In the genomic region with DNA sequence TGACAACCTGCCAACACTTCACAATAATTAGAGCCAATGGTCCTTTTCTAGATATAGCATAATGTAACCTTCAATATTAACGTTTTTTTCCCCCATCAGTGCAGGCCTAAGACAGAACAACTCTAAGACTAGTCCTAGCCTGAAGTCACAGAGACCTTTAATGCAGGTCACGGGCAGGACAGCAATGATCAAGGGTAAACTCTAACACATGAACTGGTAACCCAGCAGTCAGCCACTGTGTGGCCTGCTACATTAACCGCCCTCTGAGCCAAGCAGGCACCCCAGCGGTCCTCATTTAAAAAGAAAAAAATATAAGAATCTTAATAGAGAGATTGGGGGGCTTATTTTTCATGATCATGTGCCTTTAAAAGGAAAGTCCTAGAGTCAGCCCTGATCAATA, we compare ENCODE assay signal across 14 cellular contexts.
A peak's percentile ranks its signal among the peaks of the same experiment; 100 is the strongest.
DNase-seq lines count a peak whose midpoint lies in the region; ATAC-seq, FAIRE-seq and TF ChIP-seq lines count a peak whose summit lies in the region.
"Had no signal": no experiment of that assay in that cellular context is flagged by ENCODE, and none has a peak within 500 bp of the region (broad histone marks: within the 10 kb centered on the region; RNA-seq: fewer than 3 reads in every experiment).

No MANE protein-coding gene starts in this region.

- DNase-seq in ACHN (peak; percentile 30), RCC 7860 (ENCODE audit: low spot score) (no peak), left lobe of liver (ENCODE audit: low spot score) (peak; percentile 51), GM23338 (ENCODE audit: low spot score) (no peak), NCI-H2107 (lab: John Stamatoyannopoulos, UW) (no peak)
- DNase-seq: CD8-positive, alpha-beta T cell; COR-L47; H9 had no signal

- no peaks in the 10 kb centered on the region for H3F3A ChIP-seq in GM23338 (replicated peaks; ENCODE audit: low read depth)

- no peaks in the 10 kb centered on the region for H3K4me1 ChIP-seq in GM23338 (ENCODE audit: insufficient read depth)

- H3K27me3 ChIP-seq in GM23338 (ENCODE audit: insufficient read depth) = no peaks in the 10 kb centered on the region

- H3K27ac Mint-ChIP-seq in nephron (peak overlapping the region; percentile 78 to 87 (median 79)), GM23338 (no peak overlapping the region)
- H3K27ac Mint-ChIP-seq: CD14-positive monocyte; CD8-positive, alpha-beta T cell; H9 had no signal

- ATAC-seq in left lobe of liver (peak; percentile 79), GM23338 (no peak), HG02798 (IDR thresholded peaks at IDR 0.05; ENCODE audit: poor library complexity, unreplicated experiment) (no peak)
- ATAC-seq: CD8-positive, alpha-beta T cell; GM12878 had no signal

- H4K20me1 ChIP-seq in GM23338 (replicated peaks; ENCODE audit: insufficient read depth) = no peaks in the 10 kb centered on the region

- no peak overlapping the region for H3K4me3 ChIP-seq in GM23338
- H3K4me3 ChIP-seq: GM12878, GM23248 had no signal

- in situ Hi-C loops in ACHN (cut with HindIII; ENCODE audit: low pct_ligation_motif_present, low pct_unique_long_range_greater_than_20kb, low sequenced_read_pairs) = no loop called here

- H3K36me3 ChIP-seq in GM23338 (ENCODE audit: insufficient read depth) = no peaks in the 10 kb centered on the region

- no peak overlapping the region for H3K4me2 ChIP-seq in GM23338

- H3K36me3 Mint-ChIP-seq in nephron (ENCODE audit: low read depth) (peaks cover 35% of the 10 kb centered on the region), GM23338 (ENCODE audit: low read depth) (no peaks in the 10 kb centered on the region)
- H3K36me3 Mint-ChIP-seq: CD8-positive, alpha-beta T cell had no signal

- H2AFZ ChIP-seq in GM23338 = no peak overlapping the region
- H2AFZ ChIP-seq: GM23248 had no signal

- no peaks in the 10 kb centered on the region for H3K79me2 ChIP-seq in GM23338 (replicated peaks; ENCODE audit: insufficient read depth)

- peak; percentile 20 for FAIRE-seq in RCC 7860 (lab: Jason Lieb, UNC)
- FAIRE-seq: A204.1, GM12878 had no signal

- H3K9me3 Mint-ChIP-seq in nephron (peaks cover 3% of the 10 kb centered on the region), GM23338 (no peaks in the 10 kb centered on the region)
- H3K9me3 Mint-ChIP-seq: CD14-positive monocyte, H9 had no signal

- H3K27me3 Mint-ChIP-seq in nephron (ENCODE audit: low read depth) = no peaks in the 10 kb centered on the region
- H3K27me3 Mint-ChIP-seq in GM23338 (ENCODE audit: insufficient read depth, low read depth, poor library complexity) = no peaks in the 10 kb centered on the region

- TF ChIP-seq CTCF in nephron (IDR thresholded peaks at IDR 0.05; ENCODE audit: unreplicated experiment in 3 of 3) = no peak
- no peak for TF ChIP-seq CTCF in GM23338 (conservative IDR thresholded peaks at IDR 0.05; ENCODE audit: low read depth in 2 of 2)

- H3K4me1 Mint-ChIP-seq in nephron (peaks cover 40% of the 10 kb centered on the region), GM23338 (no peaks in the 10 kb centered on the region)
- H3K4me1 Mint-ChIP-seq: H9 had no signal

- no peak overlapping the region for H3K27ac ChIP-seq in GM23338 (ENCODE audit: low read depth)
- H3K27ac ChIP-seq: GM23248 had no signal

- no peaks in the 10 kb centered on the region for H3K9me2 ChIP-seq in GM23338 (ENCODE audit: insufficient read depth)

- H3K4me3 Mint-ChIP-seq in nephron (no peak overlapping the region), GM23338 (no peak overlapping the region)
- H3K4me3 Mint-ChIP-seq: CD14-positive monocyte; CD8-positive, alpha-beta T cell; H9 had no signal

TF ChIP-seq in GM23338, 12 proteins besides CTCF, POLR2A, EP300 and RAD21 (continues in another document):
- TF ChIP-seq EZH2phosphoT487 (IDR thresholded peaks at IDR 0.05; ENCODE audit: unreplicated experiment) (no peak), STAT1 (IDR thresholded peaks at IDR 0.05; ENCODE audit: unreplicated experiment) (no peak), ZNF462 (CRISPR knock-in tag; IDR thresholded peaks at IDR 0.05) (no peak), ZNF331 (CRISPR knock-in tag; IDR thresholded peaks at IDR 0.05; ENCODE audit: low read depth) (no peak), EZH2 (IDR thresholded peaks at IDR 0.05; ENCODE audit: low read depth, unreplicated experiment) (no peak), NANOG (IDR thresholded peaks at IDR 0.05; ENCODE audit: borderline replicate concordance) (no peak), POLR2AphosphoS5 (IDR thresholded peaks at IDR 0.05; ENCODE audit: low read depth) (no peak)
- TF ChIP-seq, protein P1, sequence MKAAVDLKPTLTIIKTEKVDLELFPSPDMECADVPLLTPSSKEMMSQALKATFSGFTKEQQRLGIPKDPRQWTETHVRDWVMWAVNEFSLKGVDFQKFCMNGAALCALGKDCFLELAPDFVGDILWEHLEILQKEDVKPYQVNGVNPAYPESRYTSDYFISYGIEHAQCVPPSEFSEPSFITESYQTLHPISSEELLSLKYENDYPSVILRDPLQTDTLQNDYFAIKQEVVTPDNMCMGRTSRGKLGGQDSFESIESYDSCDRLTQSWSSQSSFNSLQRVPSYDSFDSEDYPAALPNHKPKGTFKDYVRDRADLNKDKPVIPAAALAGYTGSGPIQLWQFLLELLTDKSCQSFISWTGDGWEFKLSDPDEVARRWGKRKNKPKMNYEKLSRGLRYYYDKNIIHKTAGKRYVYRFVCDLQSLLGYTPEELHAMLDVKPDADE (IDR thresholded peaks at IDR 0.05) = no peak

Comparison
In these comparisons a context has a peak if more than half of its experiments do, and no peak if none do; other contexts are left out.
1. DNase-seq: peak in ACHN (single experiment) and left lobe of liver (single experiment); none in RCC 7860 (single experiment), GM23338 (single experiment) and NCI-H2107 (single experiment).